ENCODE assay signal across 1 cellular context in the genomic region with DNA sequence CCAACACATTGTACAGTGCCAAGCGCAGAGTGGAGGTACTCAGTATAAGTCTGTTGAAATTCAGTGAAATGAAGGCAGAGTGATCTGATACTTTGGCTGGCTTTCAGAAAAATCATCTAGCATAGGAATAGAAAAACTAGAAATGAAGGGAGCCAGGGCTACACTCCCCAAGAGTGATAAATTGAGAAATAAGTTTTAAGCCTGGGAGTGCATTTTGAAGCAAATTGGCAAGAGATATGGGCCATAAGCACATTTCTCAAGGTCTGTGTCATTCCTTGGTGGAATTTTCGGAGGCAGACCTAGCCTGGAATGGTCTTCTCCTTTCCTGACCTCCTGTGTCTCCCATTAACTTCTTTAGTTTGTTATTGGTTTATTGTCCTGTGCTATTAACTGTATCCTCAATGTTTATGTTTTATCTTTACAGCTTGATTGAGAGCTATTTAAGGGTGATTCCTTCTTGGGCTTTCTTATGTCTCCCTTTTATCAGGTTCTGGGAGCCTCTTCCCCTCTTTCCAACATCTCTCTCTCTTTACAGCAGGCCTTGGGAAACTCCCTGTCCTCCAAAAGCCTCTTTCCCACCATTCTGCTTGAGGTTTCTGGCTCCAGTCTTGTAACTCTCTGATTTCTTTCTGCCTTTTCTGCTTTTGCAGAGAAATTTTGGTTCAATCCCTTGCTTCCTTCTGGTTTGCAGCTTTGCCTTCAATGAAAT.
TF ChIP-seq lines count a peak whose summit lies in the region.

No MANE protein-coding gene starts in this region.

TF ChIP-seq in H1, 55 proteins besides CTCF, POLR2A, EP300 and RAD21:
- TF ChIP-seq KDM5A (IDR thresholded peaks at IDR 0.05; ENCODE audit: low read length) (no peak), ASH2L (IDR thresholded peaks at IDR 0.05; ENCODE audit: low read length) (no peak), CTBP2 (IDR thresholded peaks at IDR 0.05; ENCODE audit: borderline replicate concordance, insufficient read depth, insufficient read length, low read length) (no peak), JUND (IDR thresholded peaks at IDR 0.05; ENCODE audit: low read length) (no peak), SUZ12 (IDR thresholded peaks at IDR 0.05; ENCODE audit: low read length) (no peak), TAF1 (IDR thresholded peaks at IDR 0.05; ENCODE audit: low read depth, low read length) (no peak), SRF (IDR thresholded peaks at IDR 0.05; ENCODE audit: low read depth, low read length) (no peak), POU5F1 (IDR thresholded peaks at IDR 0.05; ENCODE audit: low read depth, low read length) (no peak), TCF12 (IDR thresholded peaks at IDR 0.05; ENCODE audit: low read depth, low read length) (no peak), FOSL1 (IDR thresholded peaks at IDR 0.05; ENCODE audit: insufficient read depth, low read depth, low read length) (no peak), MAFK (IDR thresholded peaks at IDR 0.05; ENCODE audit: low read depth, low read length) (no peak), EGR1 (IDR thresholded peaks at IDR 0.05; ENCODE audit: borderline replicate concordance, low read depth, low read length) (no peak), SAP30 (IDR thresholded peaks at IDR 0.05; ENCODE audit: insufficient read depth, insufficient replicate concordance, low read length) (no peak), TBP (IDR thresholded peaks at IDR 0.05; ENCODE audit: low read depth, low read length) (no peak), NANOG (IDR thresholded peaks at IDR 0.05; ENCODE audit: insufficient read depth, low read depth, low read length, poor library complexity, severe bottlenecking) (no peak)
- TF ChIP-seq, protein P1, sequence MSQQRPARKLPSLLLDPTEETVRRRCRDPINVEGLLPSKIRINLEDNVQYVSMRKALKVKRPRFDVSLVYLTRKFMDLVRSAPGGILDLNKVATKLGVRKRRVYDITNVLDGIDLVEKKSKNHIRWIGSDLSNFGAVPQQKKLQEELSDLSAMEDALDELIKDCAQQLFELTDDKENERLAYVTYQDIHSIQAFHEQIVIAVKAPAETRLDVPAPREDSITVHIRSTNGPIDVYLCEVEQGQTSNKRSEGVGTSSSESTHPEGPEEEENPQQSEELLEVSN (IDR thresholded peaks at IDR 0.05) = no peak
